Comparison of ENCODE assay signal across 1 cellular context in the genomic region with DNA sequence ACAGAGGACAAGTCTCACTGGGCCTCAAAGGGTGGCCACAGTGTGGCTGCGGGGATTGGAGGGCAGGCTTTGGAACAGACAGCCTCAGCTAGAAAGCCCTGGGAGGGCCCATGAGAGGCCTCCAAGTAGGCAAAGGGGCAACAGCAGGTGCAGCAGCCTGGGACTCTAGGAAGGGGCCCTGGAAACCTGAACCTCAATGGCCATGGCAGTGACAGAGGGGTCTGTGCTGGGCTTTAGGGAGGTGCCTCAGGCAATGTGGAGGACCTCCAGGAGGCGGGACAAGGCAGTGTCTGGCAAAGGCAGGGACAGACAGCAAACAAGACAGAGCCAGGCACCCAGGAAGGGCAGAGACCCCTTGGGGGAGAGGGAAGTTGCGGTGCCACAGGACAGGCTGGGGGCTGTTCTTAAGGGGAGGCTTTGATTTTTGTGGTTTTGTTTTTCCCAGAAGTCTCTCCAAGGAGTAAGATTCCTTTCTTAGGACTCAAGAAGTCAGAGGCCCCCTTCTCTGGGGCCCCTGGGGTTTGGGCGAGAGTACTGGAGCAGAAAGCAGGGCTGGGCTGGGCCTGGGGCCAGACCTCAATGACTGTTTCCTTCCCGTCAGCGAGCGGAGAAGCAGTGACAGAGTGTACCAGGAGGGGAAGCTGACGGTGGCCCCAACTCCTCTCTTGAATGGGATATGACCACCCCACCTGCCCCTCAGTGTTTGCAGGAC.
TF ChIP-seq lines count a peak whose summit lies in the region.

No MANE protein-coding gene starts in this region.

TF ChIP-seq in IMR-90, 13 proteins besides CTCF, POLR2A, EP300 and RAD21:
- peak; percentile 38; the same call in 1 of the 2 replicates for TF ChIP-seq FOS (IDR thresholded peaks at IDR 0.05; ENCODE audit: low read depth, low read length)
- peak; percentile 49; the same call in 1 of the 2 replicates for TF ChIP-seq MAZ (IDR thresholded peaks at IDR 0.05; ENCODE audit: borderline replicate concordance, low read depth, low read length)
- no peak for TF ChIP-seq MAFK (IDR thresholded peaks at IDR 0.05; ENCODE audit: low read depth, low read length)
